ENCODE assay signal across 17 cellular contexts in the genomic region with DNA sequence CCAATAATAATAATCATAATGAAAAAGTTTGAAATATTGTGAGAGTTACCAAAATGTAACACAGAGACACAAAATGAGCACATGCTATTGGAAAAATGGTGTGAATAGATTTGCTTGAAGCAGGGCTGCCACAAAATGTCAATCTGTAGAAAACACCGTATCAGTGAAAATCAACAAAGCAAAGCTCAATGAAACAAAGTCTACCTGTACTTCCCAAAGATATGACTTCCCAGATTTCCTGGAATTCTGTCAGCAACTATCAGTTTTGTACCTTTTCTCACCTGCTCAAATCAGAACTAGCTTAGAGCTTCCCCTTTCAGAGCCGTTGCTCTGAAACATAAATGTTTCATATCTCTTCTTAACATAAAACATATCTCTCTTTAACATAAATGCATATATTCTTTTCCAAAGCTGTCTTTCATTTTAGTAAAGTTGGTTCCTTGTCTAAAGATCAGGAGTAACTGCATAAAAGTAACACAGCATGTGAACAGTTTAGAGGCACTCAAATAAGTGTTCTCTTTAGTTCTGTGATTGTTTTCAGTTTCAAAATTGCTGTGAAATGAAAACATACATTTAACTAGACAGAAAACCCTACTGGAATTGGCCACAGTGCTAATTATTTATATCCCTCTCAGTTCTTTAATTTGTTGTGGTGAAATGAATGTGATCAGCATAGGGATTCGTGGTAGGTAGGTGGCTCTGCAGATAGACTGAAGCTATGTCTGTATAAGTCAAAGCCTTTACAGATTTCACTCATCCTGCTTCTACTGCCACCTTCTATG.
DNase-seq lines count a peak whose midpoint lies in the region; ATAC-seq and TF ChIP-seq lines count a peak whose summit lies in the region.
"Had no signal": no experiment of that assay in that cellular context is flagged by ENCODE, and none has a peak within 500 bp of the region (broad histone marks: within the 10 kb centered on the region; RNA-seq: fewer than 3 reads in every experiment).

No MANE protein-coding gene starts in this region.

- H3K4me3 Mint-ChIP-seq in activated naive CD8-positive, alpha-beta T cell treated with anti-CD3 and anti-CD28 coated beads for 36 hours, result no peak overlapping the region
- no peak overlapping the region for H3K4me3 Mint-ChIP-seq in activated CD4-positive, alpha-beta T cell treated with anti-CD3 and anti-CD28 coated beads, Interleukin-2, amount 10 ng/mL, durations not matched to agents 24 days and 14 days
- H3K4me3 Mint-ChIP-seq: endodermal cell; memory B cell; stimulated activated naive CD8-positive, alpha-beta T cell treated with anti-CD3 and anti-CD28 coated beads, Interleukin-15, Interleukin-2, amounts not matched to agents 100 ng/mL and 50 ng/mL, for 24 hours had no signal

- no peak overlapping the region for H3K27ac Mint-ChIP-seq in activated naive CD8-positive, alpha-beta T cell treated with anti-CD3 and anti-CD28 coated beads for 36 hours
- H3K27ac Mint-ChIP-seq in activated CD4-positive, alpha-beta T cell treated with anti-CD3 and anti-CD28 coated beads, Interleukin-2, amount 10 ng/mL, durations not matched to agents 24 days and 14 days, result no peak overlapping the region
- H3K27ac Mint-ChIP-seq: endodermal cell; memory B cell; stimulated activated naive CD8-positive, alpha-beta T cell treated with anti-CD3 and anti-CD28 coated beads, Interleukin-15, Interleukin-2, amounts not matched to agents 100 ng/mL and 50 ng/mL, for 24 hours had no signal

- intact Hi-C loops in activated CD4-positive, alpha-beta T cell treated with anti-CD3 and anti-CD28 coated beads, Interleukin-2, amount 10 ng/mL, durations not matched to agents 24 days and 14 days (cut with micrococcal nuclease), result no loop called here
- intact Hi-C loops in ascending aorta (cut with DNase I), result no loop called here

- H3K79me2 ChIP-seq in hepatocyte, result no peaks in the 10 kb centered on the region

- peak; percentile 89 for ATAC-seq in GM19035 (IDR thresholded peaks at IDR 0.05; ENCODE audit: unreplicated experiment)
- peak; percentile 95 for ATAC-seq in GM21723 (IDR thresholded peaks at IDR 0.05; ENCODE audit: unreplicated experiment)
- ATAC-seq in HG03103 (IDR thresholded peaks at IDR 0.05; ENCODE audit: low read depth, unreplicated experiment), result peak; percentile 63
- ATAC-seq: PC-3 had no signal

- H3K36me3 ChIP-seq in hepatocyte (replicated peaks; ENCODE audit: insufficient read depth, low read depth) (no peaks in the 10 kb centered on the region), ascending aorta (no peaks in the 10 kb centered on the region)
- H3K36me3 ChIP-seq: breast epithelium, neutrophil had no signal

- TF ChIP-seq CTCF in hepatocyte (IDR thresholded peaks at IDR 0.05; ENCODE audit: poor library complexity) (no peak), ascending aorta (IDR thresholded peaks at IDR 0.05) (no peak)

- H3K4me3 ChIP-seq in hepatocyte (no peak overlapping the region), ascending aorta (no peak overlapping the region)
- H3K4me3 ChIP-seq: breast epithelium had no signal

- no peaks in the 10 kb centered on the region for H4K20me1 ChIP-seq in hepatocyte (ENCODE audit: insufficient read depth, poor library complexity, severe bottlenecking)

- no peaks in the 10 kb centered on the region for H3K9me2 ChIP-seq in hepatocyte (replicated peaks; ENCODE audit: insufficient read depth)

- no peaks in the 10 kb centered on the region for H3K27me3 ChIP-seq in hepatocyte
- H3K27me3 ChIP-seq in ascending aorta, result no peaks in the 10 kb centered on the region
- H3K27me3 ChIP-seq: breast epithelium, neutrophil had no signal

- H3K27ac ChIP-seq in hepatocyte, result no peak overlapping the region
- no peak overlapping the region for H3K27ac ChIP-seq in ascending aorta
- H3K27ac ChIP-seq: breast epithelium, neutrophil had no signal

- no peaks in the 10 kb centered on the region for H3K4me1 Mint-ChIP-seq in activated naive CD8-positive, alpha-beta T cell treated with anti-CD3 and anti-CD28 coated beads for 36 hours
- H3K4me1 Mint-ChIP-seq in activated CD4-positive, alpha-beta T cell treated with anti-CD3 and anti-CD28 coated beads, Interleukin-2, amount 10 ng/mL, durations not matched to agents 24 days and 14 days, result no peaks in the 10 kb centered on the region
- H3K4me1 Mint-ChIP-seq: memory B cell had no signal

- H3K4me2 ChIP-seq in hepatocyte, result peak overlapping the region; percentile 20

- H3K27me3 Mint-ChIP-seq in activated naive CD8-positive, alpha-beta T cell treated with anti-CD3 and anti-CD28 coated beads for 36 hours, result no peaks in the 10 kb centered on the region
- H3K27me3 Mint-ChIP-seq in activated CD4-positive, alpha-beta T cell treated with anti-CD3 and anti-CD28 coated beads, Interleukin-2, amount 10 ng/mL, durations not matched to agents 24 days and 14 days, result no peaks in the 10 kb centered on the region
- H3K27me3 Mint-ChIP-seq: memory B cell; stimulated activated naive CD8-positive, alpha-beta T cell treated with anti-CD3 and anti-CD28 coated beads, Interleukin-15, Interleukin-2, amounts not matched to agents 100 ng/mL and 50 ng/mL, for 24 hours had no signal

- H3K9me3 Mint-ChIP-seq in activated naive CD8-positive, alpha-beta T cell treated with anti-CD3 and anti-CD28 coated beads for 36 hours, result peaks cover 4% of the 10 kb centered on the region
- peaks cover 3% of the 10 kb centered on the region for H3K9me3 Mint-ChIP-seq in activated CD4-positive, alpha-beta T cell treated with anti-CD3 and anti-CD28 coated beads, Interleukin-2, amount 10 ng/mL, durations not matched to agents 24 days and 14 days
- H3K9me3 Mint-ChIP-seq: memory B cell; stimulated activated naive CD8-positive, alpha-beta T cell treated with anti-CD3 and anti-CD28 coated beads, Interleukin-15, Interleukin-2, amounts not matched to agents 100 ng/mL and 50 ng/mL, for 24 hours had no signal

- H3K9me3 ChIP-seq in hepatocyte (ENCODE audit: low read depth) (no peaks in the 10 kb centered on the region), ascending aorta (no peaks in the 10 kb centered on the region)
- H3K9me3 ChIP-seq: breast epithelium, neutrophil had no signal

- WGBS in hepatocyte (ENCODE audit: low lambda C conversion rate, missing lambda C conversion rate), result 75% methylated on average over 3 of the region's 3 CpGs

- no peaks in the 10 kb centered on the region for H3K4me1 ChIP-seq in hepatocyte (ENCODE audit: insufficient read depth)
- H3K4me1 ChIP-seq in ascending aorta, result no peaks in the 10 kb centered on the region
- H3K4me1 ChIP-seq: breast epithelium had no signal

- H2AFZ ChIP-seq in hepatocyte, result no peak overlapping the region

- DNase-seq in hepatocyte (ENCODE audit: low spot score) (no peak), NK-92 (lab: John Stamatoyannopoulos, UW; ENCODE audit: unreplicated experiment) (no peak), ascending aorta (ENCODE audit: low spot score in 2 of 2) (no peak)
- no peak for DNase-seq in activated naive CD8-positive, alpha-beta T cell treated with anti-CD3 and anti-CD28 coated beads for 36 hours
- no peak for DNase-seq in activated CD4-positive, alpha-beta T cell treated with anti-CD3 and anti-CD28 coated beads, Interleukin-2, amount 10 ng/mL, durations not matched to agents 24 days and 14 days
- DNase-seq: activated naive CD4-positive, alpha-beta T cell treated with anti-CD3 and anti-CD28 coated beads, Interleukin-2, amount 50 U/mL, for 16 hours; DMS53; endodermal cell; NCI-H446; PC-3 had no signal

- H3K36me3 Mint-ChIP-seq in activated naive CD8-positive, alpha-beta T cell treated with anti-CD3 and anti-CD28 coated beads for 36 hours, result no peaks in the 10 kb centered on the region
- no peaks in the 10 kb centered on the region for H3K36me3 Mint-ChIP-seq in activated CD4-positive, alpha-beta T cell treated with anti-CD3 and anti-CD28 coated beads, Interleukin-2, amount 10 ng/mL, durations not matched to agents 24 days and 14 days (ENCODE audit: low read depth)
- H3K36me3 Mint-ChIP-seq: memory B cell had no signal
